8 cellular contexts compared by ENCODE assay signal in the genomic region with DNA sequence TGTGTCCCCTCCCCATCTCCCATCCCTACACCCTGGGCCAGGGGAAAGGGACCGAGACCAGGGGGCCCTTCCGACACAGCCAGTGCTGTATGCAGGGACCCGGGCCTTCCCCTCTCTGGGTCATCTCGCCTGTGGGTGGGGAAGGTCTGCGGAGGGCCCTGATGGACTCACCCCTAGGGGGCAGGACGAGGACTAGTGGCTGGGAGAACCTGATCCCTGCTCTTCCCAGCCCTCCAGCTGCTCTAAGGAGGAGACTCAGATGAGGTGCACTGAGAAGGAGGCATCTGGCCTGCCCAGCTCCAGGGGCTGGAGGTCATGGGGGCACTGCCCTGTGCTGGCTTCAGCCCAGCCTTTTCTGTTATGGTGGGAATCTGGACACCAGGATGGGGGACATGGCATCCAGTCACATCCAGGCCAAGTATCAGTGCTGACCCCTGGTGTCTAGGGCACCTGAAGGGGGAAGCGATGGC. TPM values are rescaled to one million over a fixed set of nuclear protein-coding genes. Genes with fewer than 3 reads are reported as not detected.
A peak's percentile ranks its signal among the peaks of the same experiment; 100 is the strongest.
DNase-seq lines count a peak whose midpoint lies in the region; ATAC-seq, FAIRE-seq and TF ChIP-seq lines count a peak whose summit lies in the region.

No MANE protein-coding gene starts in this region.

- H3K4me1 ChIP-seq in gastroesophageal sphincter (peaks cover 0 to 97% (median 16%) of the 10 kb centered on the region in 3 donors), trophoblast cell (ENCODE audit: control insufficient read depth in 1 of 2, insufficient read depth in 2 of 2, low read length in 2 of 2) (peaks cover 30 to 33% of the 10 kb centered on the region in 2 experiments)

- peaks cover 29% of the 10 kb centered on the region for H3K79me2 ChIP-seq in trophoblast cell (ENCODE audit: control insufficient read depth, insufficient read depth, low read length, poor library complexity)

- ATAC-seq in gastroesophageal sphincter (peak; percentile 32), HG03280 (IDR thresholded peaks at IDR 0.05; ENCODE audit: unreplicated experiment) (no peak)

- H2AFZ ChIP-seq in trophoblast cell (ENCODE audit: insufficient read depth, low read length, poor library complexity), result peak overlapping the region; percentile 80

- CTCF ChIA-PET in activated naive CD4-positive, alpha-beta T cell treated with anti-CD3 and anti-CD28 coated beads, Interleukin-2, amount 10 ng/mL, durations not matched to agents 7 days and 5 days (lab: Charles Lee), result no interaction called here

- WGBS in gastroesophageal sphincter (ENCODE audit: low coverage in 1 of 2), 2 donors, result 30% methylated on average over 2 of the region's 7 CpGs; no CpG with 5 or more reads in 1 of the 2 donors
- WGBS in trophoblast cell (ENCODE audit: extremely low coverage, insufficient coverage, insufficient read length), result no CpG with 5 or more reads among the region's 7 CpGs

- H3K27ac ChIP-seq in gastroesophageal sphincter (peak overlapping the region; percentile 93 to 98 (median 98)), trophoblast cell (ENCODE audit: low read depth, low read length) (peak overlapping the region; percentile 80)

- no peak overlapping the region for H3K4me3 Mint-ChIP-seq in activated naive CD4-positive, alpha-beta T cell treated with anti-CD3 and anti-CD28 coated beads, Interleukin-2, amount 10 ng/mL, durations not matched to agents 7 days and 5 days

- H4K12ac ChIP-seq in trophoblast cell (ENCODE audit: low read depth, low read length), result peak overlapping the region; percentile 94

- H3K9me3 ChIP-seq in gastroesophageal sphincter, result no peaks in the 10 kb centered on the region
- peaks cover 3% of the 10 kb centered on the region for H3K9me3 ChIP-seq in trophoblast cell (ENCODE audit: insufficient read depth, low read depth, low read length)

- H2BK12ac ChIP-seq in trophoblast cell (ENCODE audit: low read length), result no peak overlapping the region

- no peaks in the 10 kb centered on the region for H3K36me3 Mint-ChIP-seq in activated naive CD4-positive, alpha-beta T cell treated with anti-CD3 and anti-CD28 coated beads, Interleukin-2, amount 10 ng/mL, durations not matched to agents 7 days and 5 days

- peak; percentile 20 to 27 for TF ChIP-seq POLR2A in gastroesophageal sphincter (IDR thresholded peaks at IDR 0.05)

- H3K27ac Mint-ChIP-seq in activated naive CD4-positive, alpha-beta T cell treated with anti-CD3 and anti-CD28 coated beads, Interleukin-2, amount 10 ng/mL, durations not matched to agents 7 days and 5 days, result no peak overlapping the region

- H3K9ac ChIP-seq in trophoblast cell (ENCODE audit: low read length), result peak overlapping the region; percentile 88

- no peak overlapping the region for H3K23ac ChIP-seq in trophoblast cell (ENCODE audit: low read length)

- H4K91ac ChIP-seq in trophoblast cell (ENCODE audit: low read depth, low read length), result peak overlapping the region; percentile 98

- TF ChIP-seq CTCF in gastroesophageal sphincter (IDR thresholded peaks at IDR 0.05), result peak in 3 of 4 experiments; percentile 74 to 79 (median 78)

- H2AK5ac ChIP-seq in trophoblast cell (ENCODE audit: low read length), result peak overlapping the region; percentile 94

- H3K9me3 Mint-ChIP-seq in activated naive CD4-positive, alpha-beta T cell treated with anti-CD3 and anti-CD28 coated beads, Interleukin-2, amount 10 ng/mL, durations not matched to agents 7 days and 5 days, result no peaks in the 10 kb centered on the region

- peak; percentile 84 for DNase-seq in ELF-1 (ENCODE audit: low read depth, low spot score)
- peak; percentile 32 for DNase-seq in RCC 7860 (ENCODE audit: low spot score)
- no peak for DNase-seq in trophoblast cell
- DNase-seq in activated naive CD4-positive, alpha-beta T cell treated with anti-CD3 and anti-CD28 coated beads, Interleukin-2, amount 10 ng/mL, durations not matched to agents 7 days and 5 days, result no peak
- no peak for DNase-seq in stimulated activated CD4-positive, alpha-beta T cell treated with anti-CD3 and anti-CD28 coated beads, Interleukin-1b, Interleukin-23, amount 100 ng/mL, for 48 hours
- DNase-seq in stimulated activated CD8-positive, alpha-beta memory T cell treated with anti-CD3 and anti-CD28 coated beads, Interleukin-4, amount 100 ng/mL, for 48 hours, result no peak

- peak overlapping the region; percentile 99 for H3K4ac ChIP-seq in trophoblast cell (ENCODE audit: low read depth, low read length)

- H3K79me1 ChIP-seq in trophoblast cell (ENCODE audit: low read length), result peaks cover 26% of the 10 kb centered on the region

- H3K18ac ChIP-seq in trophoblast cell (ENCODE audit: low read length), result peak overlapping the region; percentile 96

- no peak for TF ChIP-seq EP300 in gastroesophageal sphincter (IDR thresholded peaks at IDR 0.05)

- peak overlapping the region; percentile 98 for H2BK5ac ChIP-seq in trophoblast cell (ENCODE audit: low read depth, low read length, poor library complexity)

- peak overlapping the region; percentile 87 for H4K8ac ChIP-seq in trophoblast cell (ENCODE audit: low read depth, low read length)

- H3K36me3 ChIP-seq in gastroesophageal sphincter (peaks cover 0 to 25% of the 10 kb centered on the region in 2 donors), trophoblast cell (ENCODE audit: control insufficient read depth in 1 of 2, insufficient read depth in 2 of 2, low read length in 2 of 2) (peaks cover 23 to 28% of the 10 kb centered on the region in 2 experiments)

- no peaks in the 10 kb centered on the region for H3K4me1 Mint-ChIP-seq in activated naive CD4-positive, alpha-beta T cell treated with anti-CD3 and anti-CD28 coated beads, Interleukin-2, amount 10 ng/mL, durations not matched to agents 7 days and 5 days

- H3K27me3 ChIP-seq in gastroesophageal sphincter (no peaks in the 10 kb centered on the region), trophoblast cell (ENCODE audit: insufficient read depth, low read length) (no peaks in the 10 kb centered on the region)

- H3K4me3 ChIP-seq in gastroesophageal sphincter (peak overlapping the region; percentile 90 to 92), trophoblast cell (ENCODE audit: low read depth, low read length) (peak overlapping the region; percentile 89)

- H3K14ac ChIP-seq in trophoblast cell (ENCODE audit: low read length), result peak overlapping the region; percentile 99

- no peak for FAIRE-seq in RCC 7860 (lab: Jason Lieb, UNC)

- peaks cover 29% of the 10 kb centered on the region for H3K27me3 Mint-ChIP-seq in activated naive CD4-positive, alpha-beta T cell treated with anti-CD3 and anti-CD28 coated beads, Interleukin-2, amount 10 ng/mL, durations not matched to agents 7 days and 5 days

- H3K4me2 ChIP-seq in trophoblast cell (ENCODE audit: low read length), result peak overlapping the region; percentile 80

- peak overlapping the region; percentile 95 for H2BK120ac ChIP-seq in trophoblast cell (ENCODE audit: insufficient read depth, low read length, poor library complexity)

RNA-seq across cellular contexts. Expression of gene MYL9, which starts 0.7 kb away (rescaled TPM):
- total RNA-seq in gastroesophageal sphincter, result 1,000 to 10,000 TPM; 1,087 to 2,842 (median 1,707) TPM
- 728 and 737 TPM in 2 replicates for polyA plus RNA-seq in trophoblast cell (2013)

RNA-seq across cellular contexts. Expression of gene TGIF2, which starts 31.3 kb away (rescaled TPM):
- total RNA-seq in gastroesophageal sphincter, result 10 to 100 TPM in 2 of 4 donors, 1 to 10 TPM in 2; 7.2 to 14.0 (median 9.4) TPM
- polyA plus RNA-seq in trophoblast cell (2013), result 23.0 and 25.3 TPM in 2 replicates

Comparison
In these comparisons a context has a peak if more than half of its experiments do, and no peak if none do; other contexts are left out.
1. DNase-seq: peak in ELF-1 (single experiment) and RCC 7860 (single experiment); none in trophoblast cell (0 of 2), activated naive CD4-positive, alpha-beta T cell treated with anti-CD3 and anti-CD28 coated beads, Interleukin-2, amount 10 ng/mL, durations not matched to agents 7 days and 5 days (single experiment), stimulated activated CD4-positive, alpha-beta T cell treated with anti-CD3 and anti-CD28 coated beads, Interleukin-1b, Interleukin-23, amount 100 ng/mL, for 48 hours (single experiment) and stimulated activated CD8-positive, alpha-beta memory T cell treated with anti-CD3 and anti-CD28 coated beads, Interleukin-4, amount 100 ng/mL, for 48 hours (single experiment).